ENCODE assay signal across 9 cellular contexts in the genomic region with DNA sequence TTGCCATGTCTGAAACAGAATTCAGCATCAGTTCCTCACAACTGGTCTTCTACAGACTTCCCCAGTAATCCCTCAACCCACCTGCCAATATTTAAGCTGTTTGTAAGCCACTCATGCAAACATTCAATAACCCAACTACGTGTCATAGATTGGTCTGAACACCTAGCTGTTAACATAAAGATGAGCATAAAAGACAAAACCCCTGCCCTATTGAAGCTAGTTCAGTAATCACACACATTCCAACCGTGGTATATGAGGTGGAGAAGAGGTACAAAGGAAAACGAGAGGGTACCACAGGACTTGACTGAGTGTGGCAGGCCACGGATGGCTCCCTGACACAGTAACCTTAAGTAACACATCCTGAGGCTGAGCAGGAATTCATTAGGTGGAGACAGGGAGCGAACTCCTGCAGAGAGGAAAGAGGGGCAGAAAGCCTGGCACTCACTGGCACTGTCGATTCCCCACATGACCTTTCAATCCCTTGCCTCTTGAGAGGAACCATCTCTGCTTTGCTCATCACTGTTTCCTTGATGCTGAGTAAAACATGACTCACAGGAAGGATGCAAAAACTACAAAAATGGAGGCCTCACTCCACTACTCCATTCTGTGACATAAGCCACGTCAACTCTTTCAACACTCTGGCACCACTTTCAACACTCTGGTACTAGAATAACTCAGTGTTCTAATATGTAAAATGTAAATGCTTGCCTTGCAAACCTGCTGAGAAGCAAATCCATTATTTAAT. TPM values are rescaled to one million over a fixed set of nuclear protein-coding genes. Genes with fewer than 3 reads are reported as not detected.
DNase-seq lines count a peak whose midpoint lies in the region; ATAC-seq, FAIRE-seq and TF ChIP-seq lines count a peak whose summit lies in the region.
"Had no signal": no experiment of that assay in that cellular context is flagged by ENCODE, and none has a peak within 500 bp of the region (broad histone marks: within the 10 kb centered on the region; RNA-seq: fewer than 3 reads in every experiment).

No MANE protein-coding gene starts in this region.

- ATAC-seq in A549 = 0 out of 6 replicates have a peak, but pooled peaks of 1 of the 2 experiments have one; percentile 32
- ATAC-seq in HG03039 (IDR thresholded peaks at IDR 0.05; ENCODE audit: unreplicated experiment) = no peak
- no peak for ATAC-seq in GM19328 (IDR thresholded peaks at IDR 0.05; ENCODE audit: unreplicated experiment)

- TF ChIP-seq POLR2A in A549 (IDR thresholded peaks at IDR 0.05; ENCODE audit: low read length) = no peak

- POLR2A ChIA-PET in A549 (lab: Yijun Ruan, JAX) = no interaction called here

- no peak for TF ChIP-seq EP300 in A549 (IDR thresholded peaks at IDR 0.05)

- TF ChIP-seq CTCF in A549 (IDR thresholded peaks at IDR 0.05) = no peak

- CTCF ChIA-PET in A549 (lab: Yijun Ruan, JAX) = no interaction called here

- H3K27ac ChIP-seq in A549 = peak overlapping the region in 1 of 2 experiments; percentile 39; a peak in 1 of 6 replicates
- no peak overlapping the region for H3K27ac ChIP-seq in substantia nigra (ENCODE audit: low read depth, low read length, poor library complexity, severe bottlenecking)

- peaks cover 15% of the 10 kb centered on the region for H3K4me1 ChIP-seq in A549

- peak overlapping the region; percentile 89 for H3K4me2 ChIP-seq in A549

- no peak for FAIRE-seq in A549 (lab: Jason Lieb, UNC)

- DNase-seq in A549 (ENCODE audit: low read depth in 1 of 2, low spot score in 1 of 2) = peak in 1 of 2 experiments; percentile 45
- DNase-seq in HS-27A (ENCODE audit: low read depth) = peak; percentile 14
- peak; percentile 54 to 59 for DNase-seq in activated T-cell treated with anti-CD3 and anti-CD28 coated beads, Interleukin-2, amount 50 U/mL, for 48 hours
- no peak for DNase-seq in substantia nigra (lab: John Stamatoyannopoulos, UW)
- DNase-seq in SKM-1 (lab: John Stamatoyannopoulos, UW; ENCODE audit: unreplicated experiment) = no peak
- DNase-seq: nucleus accumbens had no signal

- H3K9me3 ChIP-seq in A549 (no peaks in the 10 kb centered on the region), iPS-18c (ENCODE audit: control insufficient read depth, insufficient read depth, low read length) (no peaks in the 10 kb centered on the region)

- 59% methylated on average over 7 of the region's 7 CpGs for WGBS in A549 (ENCODE audit: missing lambda C conversion rate)

- H3K4me3 ChIP-seq in A549 = no peak overlapping the region
- 0 out of 2 replicates have a peak overlapping the region, but pooled peaks have one; percentile 91 for H3K4me3 ChIP-seq in iPS-18c (ENCODE audit: insufficient read depth, low read depth, low read length)

- TF ChIP-seq RAD21 in A549 (conservative IDR thresholded peaks at IDR 0.05 in 1 of 2, IDR thresholded peaks at IDR 0.05 in 1 of 2) = no peak

TF ChIP-seq in A549, 52 proteins besides CTCF, POLR2A, EP300 and RAD21:
- TF ChIP-seq FOXS1 (CRISPR knock-in tag; IDR thresholded peaks at IDR 0.05) (no peak), FOSL2 (IDR thresholded peaks at IDR 0.05) (no peak), FOSL2 (CRISPR knock-in tag; IDR thresholded peaks at IDR 0.05) (peak; percentile 9; the same call in 1 of the 2 replicates), NR3C1 (IDR thresholded peaks at IDR 0.05) (no peak)

RNA-seq across cellular contexts. Expression of gene RPN1, which starts 31.3 kb away (rescaled TPM):
- polyA plus RNA-seq in A549 (2011; rRNA removed) (279 and 288 TPM in 2 replicates), A549 (2017; fragmentation: RNase III; extraction: RNeasy Plus Mini Kit Qiagen cat#74134 plus additional on column Dnase treatment) (138 to 145 TPM (median 140 TPM) in 3 replicates)
- 106 and 122 TPM in 2 replicates for polyA plus RNA-seq in A549 (2012; cell fraction: cytosol; rRNA removed)
- 124 and 139 TPM in 2 replicates for polyA plus RNA-seq in A549 (2012; cell fraction: nucleus; rRNA removed)
- 277 and 341 TPM in 2 replicates for polyA minus RNA-seq in A549 (2011; rRNA and poly(A)+ RNA removed)

Comparison
In these comparisons a context has a peak if more than half of its experiments do, and no peak if none do; other contexts are left out.
1. DNase-seq: peak in HS-27A (single experiment) and activated T-cell treated with anti-CD3 and anti-CD28 coated beads, Interleukin-2, amount 50 U/mL, for 48 hours (2 of 2); none in substantia nigra (0 of 49) and SKM-1 (single experiment).